10 cellular contexts compared by ENCODE assay signal in the genomic region with DNA sequence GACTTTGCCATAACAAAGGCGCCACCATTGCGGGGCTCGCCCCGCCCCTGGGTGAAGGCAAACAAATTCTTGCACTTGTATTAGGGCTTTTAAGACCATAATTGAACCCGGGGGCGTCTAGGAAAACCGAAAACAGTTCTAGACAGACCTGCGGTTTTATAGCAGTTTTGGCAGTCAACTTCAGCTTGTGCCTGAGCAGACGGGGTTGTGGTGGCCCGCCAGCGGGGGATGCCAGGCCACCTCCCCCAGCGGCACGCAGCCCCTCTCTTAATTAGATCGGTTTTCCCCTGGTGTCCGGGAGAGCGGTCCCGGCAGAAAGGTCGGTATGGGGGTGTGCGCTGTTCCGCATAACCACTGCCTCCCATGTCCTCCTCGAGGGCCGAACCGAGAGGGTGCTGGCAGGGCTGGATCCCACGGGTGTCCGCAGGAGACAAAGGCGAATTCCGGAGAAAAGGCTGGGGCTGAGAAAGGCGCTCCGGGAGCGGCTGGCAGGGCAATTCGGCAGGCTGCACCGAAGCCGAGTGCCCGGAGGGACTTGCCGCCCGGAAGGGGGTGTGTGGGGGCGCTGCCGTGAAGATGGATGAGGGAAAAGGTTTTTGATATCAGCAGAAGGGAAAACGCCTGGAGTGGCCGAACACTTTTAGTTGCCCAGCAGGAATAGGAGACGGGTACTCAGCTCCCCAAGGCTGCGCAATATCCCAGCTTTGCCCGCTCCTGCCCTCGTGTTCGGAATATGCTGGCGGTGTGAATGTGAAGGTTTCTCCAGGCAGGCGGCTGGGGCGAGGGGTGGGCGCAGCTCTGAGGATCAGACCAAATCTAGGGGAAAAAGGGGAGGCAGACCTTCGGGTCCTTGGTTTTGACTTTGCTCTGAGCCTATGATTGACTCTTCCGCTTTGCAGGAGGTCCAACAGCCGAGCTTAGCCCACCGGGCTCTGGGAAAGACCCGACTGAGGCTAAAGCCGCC. TPM values are rescaled to one million over a fixed set of nuclear protein-coding genes. Genes with fewer than 3 reads are reported as not detected.
DNase-seq lines count a peak whose midpoint lies in the region; ATAC-seq and TF ChIP-seq lines count a peak whose summit lies in the region.
"Had no signal": no experiment of that assay in that cellular context is flagged by ENCODE, and none has a peak within 500 bp of the region (broad histone marks: within the 10 kb centered on the region; RNA-seq: fewer than 3 reads in every experiment).

No MANE protein-coding gene starts in this region.

- peak overlapping the region; percentile 71 for H3K27ac Mint-ChIP-seq in activated CD4-positive, alpha-beta T cell treated with anti-CD3 and anti-CD28 coated beads, Interleukin-2, amount 10 ng/mL, durations not matched to agents 7 days and 5 days

- DNase-seq in activated CD4-positive, alpha-beta T cell treated with anti-CD3 and anti-CD28 coated beads, Interleukin-2, amount 10 ng/mL, durations not matched to agents 7 days and 5 days, result no peak
- DNase-seq in activated CD4-positive, alpha-beta T cell treated with anti-CD3 and anti-CD28 coated beads, Interleukin-2, amount 50 U/mL, for 48 hours, result no peak
- DNase-seq in activated naive CD4-positive, alpha-beta T cell treated with anti-CD3 and anti-CD28 coated beads, Interleukin-2, amount 50 U/mL, for 16 hours, result peak; percentile 11
- DNase-seq in lower lobe of right lung (no peak), thoracic aorta (ENCODE audit: low spot score) (no peak), NCI-H2196 treated with DMSO at 0.1 percent for 48 hours (lab: John Stamatoyannopoulos, UW; ENCODE audit: unreplicated experiment) (no peak)

- peaks cover 82% of the 10 kb centered on the region for H3K27me3 Mint-ChIP-seq in activated CD4-positive, alpha-beta T cell treated with anti-CD3 and anti-CD28 coated beads, Interleukin-2, amount 10 ng/mL, durations not matched to agents 7 days and 5 days

- no peaks in the 10 kb centered on the region for H3K9me3 ChIP-seq in lower lobe of right lung
- no peaks in the 10 kb centered on the region for H3K9me3 ChIP-seq in thoracic aorta
- H3K9me3 ChIP-seq: gastroesophageal sphincter had no signal

- POLR2A ChIA-PET in activated CD4-positive, alpha-beta T cell treated with anti-CD3 and anti-CD28 coated beads, Interleukin-2, amount 10 ng/mL, durations not matched to agents 7 days and 5 days (lab: Charles Lee), result no interaction called here

- no peak overlapping the region for H3K27ac ChIP-seq in lower lobe of right lung
- H3K27ac ChIP-seq in thoracic aorta, result peak overlapping the region in 1 of 2 donors; percentile 5
- H3K27ac ChIP-seq: gastroesophageal sphincter had no signal

- H3K4me1 ChIP-seq in lower lobe of right lung, result peaks cover 61% of the 10 kb centered on the region
- H3K4me1 ChIP-seq in thoracic aorta (ENCODE audit: control insufficient read depth in 1 of 2, low read depth in 2 of 2), result peaks cover 36 to 61% of the 10 kb centered on the region in 2 donors

- H3K36me3 ChIP-seq in lower lobe of right lung (no peaks in the 10 kb centered on the region), thoracic aorta (no peaks in the 10 kb centered on the region)
- H3K36me3 ChIP-seq: gastroesophageal sphincter had no signal

- H3K4me3 ChIP-seq in lower lobe of right lung, result peak overlapping the region; percentile 34
- H3K4me3 ChIP-seq in thoracic aorta, result peak overlapping the region; percentile 28

- ATAC-seq in lower lobe of right lung (no peak), thoracic aorta (ENCODE audit: insufficient number of reproducible peaks, low FRiP score, low read depth) (no peak), HG03095 (IDR thresholded peaks at IDR 0.05; ENCODE audit: unreplicated experiment) (no peak), GM19455 (IDR thresholded peaks at IDR 0.05; ENCODE audit: unreplicated experiment) (no peak)
- ATAC-seq: activated CD4-positive, CD25-positive, alpha-beta regulatory T cell treated with anti-CD3 and anti-CD28 coated beads, Interleukin-2, amount 50 U/mL, for 24 hours; gastroesophageal sphincter had no signal

- TF ChIP-seq CTCF in lower lobe of right lung (IDR thresholded peaks at IDR 0.05) (no peak), thoracic aorta (IDR thresholded peaks at IDR 0.05) (no peak)

- no peaks in the 10 kb centered on the region for H3K9me3 Mint-ChIP-seq in activated CD4-positive, alpha-beta T cell treated with anti-CD3 and anti-CD28 coated beads, Interleukin-2, amount 10 ng/mL, durations not matched to agents 7 days and 5 days

- H3K36me3 Mint-ChIP-seq in activated CD4-positive, alpha-beta T cell treated with anti-CD3 and anti-CD28 coated beads, Interleukin-2, amount 10 ng/mL, durations not matched to agents 7 days and 5 days (ENCODE audit: low read depth), result peaks cover 11% of the 10 kb centered on the region

- intact Hi-C loops in lower lobe of right lung (cut with DNase I), result no loop called here

- H3K4me3 Mint-ChIP-seq in activated CD4-positive, alpha-beta T cell treated with anti-CD3 and anti-CD28 coated beads, Interleukin-2, amount 10 ng/mL, durations not matched to agents 7 days and 5 days, result peak overlapping the region; percentile 59

- CTCF ChIA-PET in activated CD4-positive, alpha-beta T cell treated with anti-CD3 and anti-CD28 coated beads, Interleukin-2, amount 10 ng/mL, durations not matched to agents 7 days and 5 days (lab: Charles Lee), result interaction anchor here (1.2 to 4.0 kb wide), 4 partner anchors 8 to 16 kb away, joined by 3 to 18 read pairs (median 5); a partner anchor contains a TSS

- H3K27me3 ChIP-seq in lower lobe of right lung (ENCODE audit: low read depth), result peaks cover 100% of the 10 kb centered on the region
- peaks cover 51% of the 10 kb centered on the region for H3K27me3 ChIP-seq in thoracic aorta (replicated peaks; ENCODE audit: insufficient read depth)

- H3K4me1 Mint-ChIP-seq in activated CD4-positive, alpha-beta T cell treated with anti-CD3 and anti-CD28 coated beads, Interleukin-2, amount 10 ng/mL, durations not matched to agents 7 days and 5 days, result peaks cover 43% of the 10 kb centered on the region

RNA-seq across cellular contexts. Expression of a gene that starts 3.0 kb away (rescaled TPM):
- total RNA-seq in activated CD4-positive, alpha-beta T cell treated with anti-CD3 and anti-CD28 coated beads, Interleukin-2, amount 10 ng/mL, durations not matched to agents 7 days and 5 days, result not detected
- total RNA-seq in lower lobe of right lung (not detected), thoracic aorta (1 to 10 TPM in 1 of 2 donors, under 1 TPM in 1; 0.28 to 3.7 TPM)

RNA-seq across cellular contexts. Expression of a gene that starts 11.9 kb away (rescaled TPM):
- not detected for total RNA-seq in activated CD4-positive, alpha-beta T cell treated with anti-CD3 and anti-CD28 coated beads, Interleukin-2, amount 10 ng/mL, durations not matched to agents 7 days and 5 days
- not detected for total RNA-seq in lower lobe of right lung
- under 1 TPM in 1 of 2 donors, not detected in 1; 0.14 TPM for total RNA-seq in thoracic aorta

RNA-seq across cellular contexts. Expression of a gene that starts 13.9 kb away (rescaled TPM):
- total RNA-seq in activated CD4-positive, alpha-beta T cell treated with anti-CD3 and anti-CD28 coated beads, Interleukin-2, amount 10 ng/mL, durations not matched to agents 7 days and 5 days, result not detected
- total RNA-seq in lower lobe of right lung (0.38 TPM), thoracic aorta (under 1 TPM in 1 of 2 donors, not detected in 1; 0.81 TPM)

RNA-seq across cellular contexts. Expression of a gene that starts 22.6 kb away (rescaled TPM):
- not detected for total RNA-seq in activated CD4-positive, alpha-beta T cell treated with anti-CD3 and anti-CD28 coated beads, Interleukin-2, amount 10 ng/mL, durations not matched to agents 7 days and 5 days
- total RNA-seq in lower lobe of right lung (1.7 TPM), thoracic aorta (not detected)

RNA-seq across cellular contexts. Expression of a gene that starts 31.5 kb away (rescaled TPM):
- not detected for total RNA-seq in activated CD4-positive, alpha-beta T cell treated with anti-CD3 and anti-CD28 coated beads, Interleukin-2, amount 10 ng/mL, durations not matched to agents 7 days and 5 days
- total RNA-seq in lower lobe of right lung (2.2 TPM), thoracic aorta (under 1 TPM; 0.28 to 0.54 TPM)
